1 cellular context compared by ENCODE assay signal in the genomic region with DNA sequence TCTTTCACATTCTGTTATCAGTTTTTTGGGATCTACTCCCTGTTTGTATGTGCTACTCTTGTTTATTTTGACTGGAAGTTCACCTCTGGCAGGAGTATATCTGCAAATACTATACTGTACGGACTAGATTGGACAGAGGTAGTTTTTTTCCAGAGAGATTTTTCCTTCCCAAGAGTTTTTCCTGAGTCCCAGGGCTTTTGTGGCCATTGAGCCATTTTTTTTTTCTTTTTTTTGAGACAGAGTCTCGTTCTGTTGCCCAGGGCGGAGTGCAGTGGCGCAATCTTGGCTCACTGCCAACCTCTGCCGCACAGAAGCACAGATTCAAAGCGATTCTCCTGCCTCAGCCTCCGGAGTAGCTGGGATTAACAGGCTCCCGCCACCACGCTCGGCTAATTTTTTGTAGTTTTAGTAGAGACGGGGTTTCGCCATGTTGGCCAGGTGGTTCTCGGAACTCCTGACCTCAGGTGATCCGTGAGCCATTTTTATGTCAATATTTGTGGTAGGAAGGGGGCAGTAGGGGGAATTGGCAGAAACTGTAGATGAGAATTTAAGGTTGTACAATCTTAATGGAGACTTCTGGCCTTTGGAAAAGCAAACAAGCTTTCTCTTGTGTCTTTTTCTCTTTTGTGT.
A peak's percentile ranks its signal among the peaks of the same experiment; 100 is the strongest.
TF ChIP-seq lines count a peak whose summit lies in the region.

No MANE protein-coding gene starts in this region.

TF ChIP-seq in HepG2, 621 proteins besides CTCF, POLR2A, EP300 and RAD21 (continued from another document and continues in another):
- TF ChIP-seq KDM6A (CRISPR knock-in tag; IDR thresholded peaks at IDR 0.05; ENCODE audit: low read depth) (peak; percentile 53; the same call in 1 of the 2 replicates), KAT8 (CRISPR knock-in tag; IDR thresholded peaks at IDR 0.05) (peak; percentile 41), NFRKB (IDR thresholded peaks at IDR 0.05) (peak; percentile 69), SMARCE1 (IDR thresholded peaks at IDR 0.05; ENCODE audit: borderline replicate concordance) (no peak), ADNP (CRISPR knock-in tag; IDR thresholded peaks at IDR 0.05) (peak; percentile 43; the same call in 1 of the 2 replicates), RAD51 (IDR thresholded peaks at IDR 0.05; ENCODE audit: borderline replicate concordance) (no peak), ZNF841 (CRISPR knock-in tag; IDR thresholded peaks at IDR 0.05; ENCODE audit: borderline replicate concordance) (no peak), RFX1 (IDR thresholded peaks at IDR 0.05) (no peak), ZBTB38 (CRISPR knock-in tag; IDR thresholded peaks at IDR 0.05) (peak; percentile 78), RFXAP (CRISPR knock-in tag; IDR thresholded peaks at IDR 0.05; ENCODE audit: borderline replicate concordance) (peak; percentile 70; the same call in 1 of the 2 replicates), ELF4 (CRISPR knock-in tag; IDR thresholded peaks at IDR 0.05; ENCODE audit: borderline replicate concordance) (no peak), NFKB2 (CRISPR knock-in tag; IDR thresholded peaks at IDR 0.05; ENCODE audit: borderline replicate concordance) (no peak; the same call in 1 of the 2 replicates), CERS6 (CRISPR knock-in tag; IDR thresholded peaks at IDR 0.05) (no peak), SOX13 (IDR thresholded peaks at IDR 0.05) (peak; percentile 42; the same call in 1 of the 2 replicates), SOX13 (CRISPR knock-in tag; conservative IDR thresholded peaks at IDR 0.05 in 1 of 2, IDR thresholded peaks at IDR 0.05 in 1 of 2) (peak in 1 of 2 experiments; percentile 82; a peak in 2 of 4 replicates), KLF15 (CRISPR knock-in tag; IDR thresholded peaks at IDR 0.05; ENCODE audit: borderline replicate concordance) (no peak), SMYD3 (CRISPR knock-in tag; IDR thresholded peaks at IDR 0.05) (peak; percentile 58; the same call in 1 of the 2 replicates), ZFP90 (CRISPR knock-in tag; IDR thresholded peaks at IDR 0.05; ENCODE audit: borderline replicate concordance) (0 out of 2 replicates have a peak, but pooled peaks have one; percentile 53), ZNF24 (IDR thresholded peaks at IDR 0.05) (no peak), MLX (CRISPR knock-in tag; IDR thresholded peaks at IDR 0.05) (no peak), MIER2 (CRISPR knock-in tag; IDR thresholded peaks at IDR 0.05) (no peak), ZNF510 (CRISPR knock-in tag; IDR thresholded peaks at IDR 0.05; ENCODE audit: low read depth) (no peak), IRF2 (CRISPR knock-in tag; IDR thresholded peaks at IDR 0.05) (peak; percentile 80; the same call in 1 of the 2 replicates), ZNF773 (CRISPR knock-in tag; IDR thresholded peaks at IDR 0.05; ENCODE audit: borderline replicate concordance) (no peak), TFDP2 (CRISPR knock-in tag; IDR thresholded peaks at IDR 0.05) (peak; percentile 74; the same call in 1 of the 2 replicates), ZNF75D (CRISPR knock-in tag; IDR thresholded peaks at IDR 0.05; ENCODE audit: borderline replicate concordance) (no peak), HDAC6 (IDR thresholded peaks at IDR 0.05; ENCODE audit: low read depth, low read length) (no peak), U2AF1 (optimal IDR thresholded peaks at IDR 0.05; ENCODE audit: low read depth, low read length) (no peak), ZNF280B (CRISPR knock-in tag; IDR thresholded peaks at IDR 0.05; ENCODE audit: borderline replicate concordance) (no peak), MEIS2 (CRISPR knock-in tag; IDR thresholded peaks at IDR 0.05) (no peak), ZNF660 (CRISPR knock-in tag; IDR thresholded peaks at IDR 0.05; ENCODE audit: borderline replicate concordance, low read depth) (no peak), ZNF17 (CRISPR knock-in tag; IDR thresholded peaks at IDR 0.05) (no peak), PHF8 (CRISPR knock-in tag; IDR thresholded peaks at IDR 0.05) (no peak), HNRNPUL1 (IDR thresholded peaks at IDR 0.05; ENCODE audit: low read depth, low read length) (no peak), SNAPC2 (CRISPR knock-in tag; IDR thresholded peaks at IDR 0.05) (0 out of 2 replicates have a peak, but pooled peaks have one; percentile 49), REL (CRISPR knock-in tag; conservative IDR thresholded peaks at IDR 0.05) (no peak), CCAR2 (optimal IDR thresholded peaks at IDR 0.05; ENCODE audit: low read depth, low read length) (no peak), ZNF446 (CRISPR knock-in tag; IDR thresholded peaks at IDR 0.05) (no peak), ZFP36 (IDR thresholded peaks at IDR 0.05; ENCODE audit: borderline replicate concordance, low read depth, low read length, partially characterized antibody) (no peak), CSRNP1 (CRISPR knock-in tag; IDR thresholded peaks at IDR 0.05) (no peak; the same call in 1 of the 2 replicates), ZNF570 (CRISPR knock-in tag; IDR thresholded peaks at IDR 0.05; ENCODE audit: borderline replicate concordance) (no peak), SNAI1 (CRISPR knock-in tag; IDR thresholded peaks at IDR 0.05; ENCODE audit: borderline replicate concordance) (no peak), FOXA1 (IDR thresholded peaks at IDR 0.05) (peak; percentile 84), FOXA1 (CRISPR knock-in tag; IDR thresholded peaks at IDR 0.05) (peak; percentile 80), SRSF9 (IDR thresholded peaks at IDR 0.05; ENCODE audit: borderline replicate concordance, insufficient read depth, low read depth, low read length, poor library complexity, severe bottlenecking) (no peak), ZSCAN9 (CRISPR knock-in tag; IDR thresholded peaks at IDR 0.05; ENCODE audit: borderline replicate concordance) (no peak; the same call in 1 of the 2 replicates), RXRA (CRISPR knock-in tag; IDR thresholded peaks at IDR 0.05) (peak; percentile 97), SOX6 (IDR thresholded peaks at IDR 0.05) (no peak), SOX6 (CRISPR knock-in tag; IDR thresholded peaks at IDR 0.05) (peak; percentile 91), ZNF496 (CRISPR knock-in tag; IDR thresholded peaks at IDR 0.05; ENCODE audit: insufficient replicate concordance) (no peak), PHB2 (IDR thresholded peaks at IDR 0.05; ENCODE audit: partially characterized antibody) (no peak), GABPA (IDR thresholded peaks at IDR 0.05; ENCODE audit: low read depth, low read length) (no peak), GABPA (CRISPR knock-in tag; IDR thresholded peaks at IDR 0.05; ENCODE audit: low read depth) (peak; percentile 56; the same call in 1 of the 2 replicates), HNRNPL (IDR thresholded peaks at IDR 0.05; ENCODE audit: low read depth, low read length) (no peak), TARDBP (CRISPR knock-in tag; IDR thresholded peaks at IDR 0.05) (peak; percentile 80; the same call in 1 of the 2 replicates), POLR2AphosphoS2 (IDR thresholded peaks at IDR 0.05; ENCODE audit: low read depth, low read length) (no peak), RBAK (CRISPR knock-in tag; IDR thresholded peaks at IDR 0.05) (no peak), ZNF644 (CRISPR knock-in tag; IDR thresholded peaks at IDR 0.05; ENCODE audit: low read depth) (peak; percentile 84), NR2F1 (CRISPR knock-in tag; IDR thresholded peaks at IDR 0.05) (peak; percentile 43 to 63; a peak in 2 of 4 replicates), HIC2 (CRISPR knock-in tag; IDR thresholded peaks at IDR 0.05; ENCODE audit: low read depth) (0 out of 2 replicates have a peak, but pooled peaks have one; percentile 30)
- TF ChIP-seq, protein P1, sequence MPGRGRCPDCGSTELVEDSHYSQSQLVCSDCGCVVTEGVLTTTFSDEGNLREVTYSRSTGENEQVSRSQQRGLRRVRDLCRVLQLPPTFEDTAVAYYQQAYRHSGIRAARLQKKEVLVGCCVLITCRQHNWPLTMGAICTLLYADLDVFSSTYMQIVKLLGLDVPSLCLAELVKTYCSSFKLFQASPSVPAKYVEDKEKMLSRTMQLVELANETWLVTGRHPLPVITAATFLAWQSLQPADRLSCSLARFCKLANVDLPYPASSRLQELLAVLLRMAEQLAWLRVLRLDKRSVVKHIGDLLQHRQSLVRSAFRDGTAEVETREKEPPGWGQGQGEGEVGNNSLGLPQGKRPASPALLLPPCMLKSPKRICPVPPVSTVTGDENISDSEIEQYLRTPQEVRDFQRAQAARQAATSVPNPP (CRISPR knock-in tag; IDR thresholded peaks at IDR 0.05): peak; percentile 58; the same call in 1 of the 2 replicates
- TF ChIP-seq, protein P2, sequence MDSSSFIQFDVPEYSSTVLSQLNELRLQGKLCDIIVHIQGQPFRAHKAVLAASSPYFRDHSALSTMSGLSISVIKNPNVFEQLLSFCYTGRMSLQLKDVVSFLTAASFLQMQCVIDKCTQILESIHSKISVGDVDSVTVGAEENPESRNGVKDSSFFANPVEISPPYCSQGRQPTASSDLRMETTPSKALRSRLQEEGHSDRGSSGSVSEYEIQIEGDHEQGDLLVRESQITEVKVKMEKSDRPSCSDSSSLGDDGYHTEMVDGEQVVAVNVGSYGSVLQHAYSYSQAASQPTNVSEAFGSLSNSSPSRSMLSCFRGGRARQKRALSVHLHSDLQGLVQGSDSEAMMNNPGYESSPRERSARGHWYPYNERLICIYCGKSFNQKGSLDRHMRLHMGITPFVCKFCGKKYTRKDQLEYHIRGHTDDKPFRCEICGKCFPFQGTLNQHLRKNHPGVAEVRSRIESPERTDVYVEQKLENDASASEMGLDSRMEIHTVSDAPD (CRISPR knock-in tag; IDR thresholded peaks at IDR 0.05): peak; percentile 85
